In genomic region chr12:8564656-8565055, GRCh38 we compare ENCODE assay signal across 18 cellular contexts. TPM values are rescaled to one million over a fixed set of nuclear protein-coding genes. Genes with fewer than 3 reads are reported as not detected.
DNase-seq lines count a peak whose midpoint lies in the region; ATAC-seq, FAIRE-seq and TF ChIP-seq lines count a peak whose summit lies in the region.
"Had no signal": no experiment of that assay in that cellular context is flagged by ENCODE, and none has a peak within 500 bp of the region (broad histone marks: within the 10 kb centered on the region; RNA-seq: fewer than 3 reads in every experiment).

No MANE protein-coding gene starts in this region.

- intact Hi-C loops in K562 (cut with micrococcal nuclease): no loop called here

- no peak overlapping the region for H4K8ac ChIP-seq in mesendoderm (ENCODE audit: low read depth, low read length)

- WGBS in K562 (ENCODE audit: insufficient coverage, low coverage, missing lambda C conversion rate): 2% methylated on average over 19 of the region's 22 CpGs
- no CpG with 5 or more reads among the region's 22 CpGs for WGBS in mesendoderm (ENCODE audit: extremely low coverage, insufficient coverage, low lambda C conversion rate)

- ATAC-seq in K562: no peak
- ATAC-seq in HG03135 (IDR thresholded peaks at IDR 0.05; ENCODE audit: unreplicated experiment): no peak
- ATAC-seq: HCT116 had no signal

- in situ Hi-C loops in K562 (cut with MboI): no loop called here

- POLR2A ChIA-PET in K562 (lab: Yijun Ruan, JAX): no interaction called here

- peaks cover 0 to 4% of the 10 kb centered on the region in 2 experiments; a peak in 1 of 5 replicates for H3K27me3 ChIP-seq in K562 (ENCODE audit: control insufficient read depth in 2 of 2, insufficient read depth in 2 of 2, low read length in 2 of 2)
- H3K27me3 ChIP-seq in mesendoderm (ENCODE audit: insufficient read depth, low read length, poor library complexity): no peaks in the 10 kb centered on the region

- H2BK15ac ChIP-seq in mesendoderm (replicated peaks; ENCODE audit: low read depth): no peak overlapping the region

- no peak overlapping the region for H3K4me3 ChIP-seq in K562
- H3K4me3 ChIP-seq in mesendoderm (ENCODE audit: low read length): no peak overlapping the region

- no peak overlapping the region for H2BK5ac ChIP-seq in mesendoderm (ENCODE audit: low read length)

- H3K9ac ChIP-seq in K562 (ENCODE audit: insufficient read depth in 1 of 2, low read depth in 2 of 2, low read length in 2 of 2) (no peak overlapping the region), mesendoderm (ENCODE audit: low read length) (no peak overlapping the region)

- CTCF ChIA-PET in K562 (lab: Yijun Ruan, JAX; ENCODE audit: low intra/inter-chr PET ratio): no interaction called here

- H3K36me3 ChIP-seq in K562 (ENCODE audit: control insufficient read depth, insufficient read depth, low read length): no peaks in the 10 kb centered on the region
- no peaks in the 10 kb centered on the region for H3K36me3 ChIP-seq in mesendoderm (ENCODE audit: control insufficient read depth, insufficient read depth, low read length)

- no peak overlapping the region for H2AK5ac ChIP-seq in mesendoderm (ENCODE audit: low read length)

- H3K79me2 ChIP-seq in K562 (ENCODE audit: control insufficient read depth, insufficient read depth, low read length) (no peaks in the 10 kb centered on the region), mesendoderm (ENCODE audit: control insufficient read depth, insufficient read depth, low read length) (no peaks in the 10 kb centered on the region)

- no peak for FAIRE-seq in K562 (lab: Jason Lieb, UNC)

- H3K23ac ChIP-seq in mesendoderm (ENCODE audit: low read length): no peak overlapping the region

- no peaks in the 10 kb centered on the region for H4K20me1 ChIP-seq in K562 (replicated peaks; ENCODE audit: control insufficient read depth, insufficient read depth, low read length)

- H3K79me1 ChIP-seq in mesendoderm (ENCODE audit: low read length): no peaks in the 10 kb centered on the region

- H4K5ac ChIP-seq in mesendoderm (ENCODE audit: low read length): no peak overlapping the region

- H3K4me2 ChIP-seq in K562 (ENCODE audit: insufficient read depth, low read length) (no peak overlapping the region), mesendoderm (ENCODE audit: low read length) (no peak overlapping the region)

- H2BK120ac ChIP-seq in mesendoderm (ENCODE audit: low read depth, low read length): no peak overlapping the region

- H3K4me1 ChIP-seq in K562 (replicated peaks in 1 of 2; ENCODE audit: control insufficient read depth in 2 of 2, insufficient read depth in 2 of 2, low read length in 2 of 2): no peaks in the 10 kb centered on the region; a peak in 1 of 5 replicates
- no peaks in the 10 kb centered on the region for H3K4me1 ChIP-seq in mesendoderm (ENCODE audit: control insufficient read depth, low read depth, low read length)

- H3K56ac ChIP-seq in mesendoderm (ENCODE audit: low read length): no peak overlapping the region

- no TSS peak for BruUV-seq in K562 (replicated peaks; lab: Mats Ljungman, UMichigan)

- no peak overlapping the region for H3K4ac ChIP-seq in mesendoderm (ENCODE audit: low read depth, low read length)

- peak; percentile 76 for DNase-seq in NCI-H748 (lab: John Stamatoyannopoulos, UW; ENCODE audit: unreplicated experiment)
- no peak for DNase-seq in NCI-H748 treated with DMSO at 0.1 percent for 48 hours (lab: John Stamatoyannopoulos, UW)
- no peak for DNase-seq in K562 (ENCODE audit: extremely low read depth in 1 of 4, low spot score in 3 of 4)
- peak; percentile 80 for DNase-seq in mesendoderm
- DNase-seq in activated CD4-positive, alpha-beta T cell treated with anti-CD3 and anti-CD28 coated beads, Interleukin-2, amount 50 U/mL, for 48 hours: no peak
- no peak for DNase-seq in DMS114 treated with DMSO at 0.1 percent for 48 hours (lab: John Stamatoyannopoulos, UW; ENCODE audit: unreplicated experiment)
- DNase-seq in activated CD4-positive, CD25-positive, alpha-beta regulatory T cell treated with anti-CD3 and anti-CD28 coated beads, Interleukin-2, amount 50 U/mL, for 72 hours: no peak
- DNase-seq: C1 segment of cervical spinal cord, DMS 273 treated with DMSO at 0.1 percent for 48 hours, EL, NCI-H1048, NCI-H1436 treated with DMSO at 0.1 percent for 48 hours, NCI-H2029 treated with DMSO at 0.1 percent for 48 hours, NCI-H526 treated with DMSO at 0.1 percent for 48 hours, RPMI8226 had no signal

- H3K9me1 ChIP-seq in K562 (ENCODE audit: control insufficient read depth, insufficient read depth, low read length): no peaks in the 10 kb centered on the region

- TF ChIP-seq POLR2A in K562 (conservative IDR thresholded peaks at IDR 0.05): no peak

- no peak for TF ChIP-seq CTCF in K562 (IDR thresholded peaks at IDR 0.05 in 2 of 3, conservative IDR thresholded peaks at IDR 0.05 in 1 of 3; ENCODE audit: insufficient read depth in 2 of 3, low read depth in 1 of 3, low read length in 3 of 3)

- H3K18ac ChIP-seq in mesendoderm (ENCODE audit: low read length): no peak overlapping the region

- H3K9me3 ChIP-seq in K562 (replicated peaks; ENCODE audit: control insufficient read depth, insufficient read depth, low read depth, low read length): no peaks in the 10 kb centered on the region

- no peak overlapping the region for H2AFZ ChIP-seq in K562 (ENCODE audit: low read depth, low read length)

- no peak for TF ChIP-seq EP300 in K562 (IDR thresholded peaks at IDR 0.05; ENCODE audit: low read length)

- H3K27ac ChIP-seq in K562 (ENCODE audit: extremely low read depth, low read depth, low read length) (no peak overlapping the region), mesendoderm (ENCODE audit: low read depth, low read length) (no peak overlapping the region)

- no peak for TF ChIP-seq RAD21 in K562 (CRISPR knock-in tag; conservative IDR thresholded peaks at IDR 0.05 in 1 of 2, IDR thresholded peaks at IDR 0.05 in 1 of 2)

TF ChIP-seq in K562, 482 proteins besides CTCF, POLR2A, EP300 and RAD21 (continues in another document):
- peak; percentile 75 for TF ChIP-seq RFX1 (IDR thresholded peaks at IDR 0.05)

RNA-seq across cellular contexts. Expression of gene CLEC4E, which starts 24.0 kb away (rescaled TPM):
- not detected in 2 replicates for total RNA-seq in K562 (2011; cell fraction: chromatin; rRNA removed; ENCODE audit: low replicate concordance)
- not detected in 2 replicates for total RNA-seq in K562 (2011; cell fraction: nucleolus; rRNA removed)
- total RNA-seq in K562 (2011; cell fraction: nucleoplasm; rRNA removed): not detected in 2 replicates
- total RNA-seq in K562 (2014; rRNA removed) (not detected in 2 replicates), K562 (2014; rRNA removed; fragmentation: Illumina TruSeq; extraction: Trizol) (not detected in 2 replicates), K562 (2015; rRNA removed; fragmentation: Illumina TruSeq; extraction: Trizol) (not detected in 2 replicates), K562 (2021) (not detected in 2 replicates)
- polyA plus RNA-seq in K562 (2011; rRNA removed) (not detected in 2 replicates), K562 (2014; fragmentation: Illumina TruSeq; extraction: Trizol) (not detected in 2 replicates), K562 (2014; fragmentation: Nextera tagmentation; extraction: Ambion mirVana) (not detected), K562 (2014; rRNA removed) (not detected in 2 replicates)
- not detected in 2 replicates for polyA plus RNA-seq in K562 (2011; cell fraction: cytosol; rRNA removed)
- not detected in 2 replicates for polyA plus RNA-seq in K562 (2011; cell fraction: nucleus; rRNA removed)
- polyA plus RNA-seq in K562 (2012): not detected in 2 replicates
- polyA minus RNA-seq in K562 (2011; rRNA and poly(A)+ RNA removed): not detected in 2 replicates
- not detected in 2 replicates for polyA minus RNA-seq in K562 (2011; cell fraction: cytosol; rRNA and poly(A)+ RNA removed)
- polyA minus RNA-seq in K562 (2011; cell fraction: nucleus; rRNA and poly(A)+ RNA removed): not detected in 2 replicates
- polyA plus RNA-seq in mesendoderm (2013, experiment 1 of 2): 0.04 TPM
- 0.04 TPM for polyA plus RNA-seq in mesendoderm (2013, experiment 2 of 2)
- total RNA-seq: A172 had no signal

RNA-seq across cellular contexts. Expression of gene AICDA, which starts 48.0 kb away (rescaled TPM):
- total RNA-seq in K562 (2011; cell fraction: chromatin; rRNA removed; ENCODE audit: low replicate concordance): not detected in 2 replicates
- total RNA-seq in K562 (2011; cell fraction: nucleolus; rRNA removed): not detected in 2 replicates
- not detected in 2 replicates for total RNA-seq in K562 (2011; cell fraction: nucleoplasm; rRNA removed)
- total RNA-seq in K562 (2014; rRNA removed) (not detected in 2 replicates), K562 (2014; rRNA removed; fragmentation: Illumina TruSeq; extraction: Trizol) (not detected in 2 replicates), K562 (2015; rRNA removed; fragmentation: Illumina TruSeq; extraction: Trizol) (not detected in 2 replicates), K562 (2021) (0.11 TPM in 1 of 2 replicates, not detected in the other)
- polyA plus RNA-seq in K562 (2011; rRNA removed) (not detected in 2 replicates), K562 (2014; fragmentation: Illumina TruSeq; extraction: Trizol) (not detected in 2 replicates), K562 (2014; fragmentation: Nextera tagmentation; extraction: Ambion mirVana) (not detected), K562 (2014; rRNA removed) (not detected in 2 replicates)
- not detected in 2 replicates for polyA plus RNA-seq in K562 (2011; cell fraction: cytosol; rRNA removed)
- not detected in 2 replicates for polyA plus RNA-seq in K562 (2011; cell fraction: nucleus; rRNA removed)
- not detected in 2 replicates for polyA plus RNA-seq in K562 (2012)
- not detected in 2 replicates for polyA minus RNA-seq in K562 (2011; rRNA and poly(A)+ RNA removed)
- not detected in 2 replicates for polyA minus RNA-seq in K562 (2011; cell fraction: cytosol; rRNA and poly(A)+ RNA removed)
- not detected in 2 replicates for polyA minus RNA-seq in K562 (2011; cell fraction: nucleus; rRNA and poly(A)+ RNA removed)
- 0.48 TPM for polyA plus RNA-seq in mesendoderm (2013, experiment 1 of 2)
- 0.60 TPM for polyA plus RNA-seq in mesendoderm (2013, experiment 2 of 2)
- total RNA-seq: A172 had no signal

RNA-seq across cellular contexts. Expression of gene CLEC4D, which starts 51.4 kb away (rescaled TPM):
- total RNA-seq in K562 (2011; cell fraction: chromatin; rRNA removed; ENCODE audit: low replicate concordance): not detected in 2 replicates
- total RNA-seq in K562 (2011; cell fraction: nucleolus; rRNA removed): not detected in 2 replicates
- not detected in 2 replicates for total RNA-seq in K562 (2011; cell fraction: nucleoplasm; rRNA removed)
- total RNA-seq in K562 (2014; rRNA removed) (not detected in 2 replicates), K562 (2014; rRNA removed; fragmentation: Illumina TruSeq; extraction: Trizol) (not detected in 2 replicates), K562 (2015; rRNA removed; fragmentation: Illumina TruSeq; extraction: Trizol) (not detected in 2 replicates), K562 (2021) (not detected in 2 replicates)
- polyA plus RNA-seq in K562 (2011; rRNA removed) (not detected in 2 replicates), K562 (2014; fragmentation: Illumina TruSeq; extraction: Trizol) (not detected in 2 replicates), K562 (2014; fragmentation: Nextera tagmentation; extraction: Ambion mirVana) (not detected), K562 (2014; rRNA removed) (not detected in 2 replicates)
- polyA plus RNA-seq in K562 (2011; cell fraction: cytosol; rRNA removed): not detected in 2 replicates
- polyA plus RNA-seq in K562 (2011; cell fraction: nucleus; rRNA removed): not detected in 2 replicates
- polyA plus RNA-seq in K562 (2012): not detected in 2 replicates
- polyA minus RNA-seq in K562 (2011; rRNA and poly(A)+ RNA removed): not detected in 2 replicates
- not detected in 2 replicates for polyA minus RNA-seq in K562 (2011; cell fraction: cytosol; rRNA and poly(A)+ RNA removed)
- polyA minus RNA-seq in K562 (2011; cell fraction: nucleus; rRNA and poly(A)+ RNA removed): not detected in 2 replicates
- 0.03 TPM for polyA plus RNA-seq in mesendoderm (2013, experiment 1 of 2)
- polyA plus RNA-seq in mesendoderm (2013, experiment 2 of 2): 0.10 TPM
- total RNA-seq: A172 had no signal

Comparison
In these comparisons a context has a peak if more than half of its experiments do, and no peak if none do; other contexts are left out.
1. DNase-seq: peak in NCI-H748 (single experiment) and mesendoderm (single experiment); none in NCI-H748 treated with DMSO at 0.1 percent for 48 hours (single experiment), K562 (0 of 4), activated CD4-positive, alpha-beta T cell treated with anti-CD3 and anti-CD28 coated beads, Interleukin-2, amount 50 U/mL, for 48 hours (0 of 2), DMS114 treated with DMSO at 0.1 percent for 48 hours (single experiment) and activated CD4-positive, CD25-positive, alpha-beta regulatory T cell treated with anti-CD3 and anti-CD28 coated beads, Interleukin-2, amount 50 U/mL, for 72 hours (single experiment).